16 cellular contexts compared by ENCODE assay signal in the genomic region with DNA sequence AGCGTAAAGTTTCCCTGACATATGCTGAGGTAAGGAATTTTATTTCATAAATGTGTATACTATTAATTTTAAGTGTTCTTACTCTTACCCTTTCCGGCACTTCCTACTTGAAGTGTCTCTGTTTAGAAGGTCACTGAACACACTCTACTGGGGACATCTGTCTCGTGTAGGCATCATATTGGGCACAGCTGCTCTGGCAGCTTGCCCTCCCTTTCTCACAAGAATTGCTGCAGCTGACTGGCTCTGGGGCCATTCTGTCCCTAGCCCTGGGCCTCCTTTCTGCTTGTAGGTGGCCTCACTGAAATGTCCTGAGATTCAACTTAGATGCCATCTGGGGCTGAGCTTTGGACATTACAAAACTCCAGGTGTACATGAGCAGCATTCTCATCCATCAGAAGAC. TPM values are rescaled to one million over a fixed set of nuclear protein-coding genes. Genes with fewer than 3 reads are reported as not detected.
DNase-seq lines count a peak whose midpoint lies in the region; ATAC-seq, FAIRE-seq and TF ChIP-seq lines count a peak whose summit lies in the region.
"Had no signal": no experiment of that assay in that cellular context is flagged by ENCODE, and none has a peak within 500 bp of the region (broad histone marks: within the 10 kb centered on the region; RNA-seq: fewer than 3 reads in every experiment).

No MANE protein-coding gene starts in this region.

- peaks cover 9% of the 10 kb centered on the region for H3K4me1 ChIP-seq in BE2C

- H3K4me3 ChIP-seq in BE2C (ENCODE audit: low read depth, low read length) (no peak overlapping the region), dorsolateral prefrontal cortex (no peak overlapping the region)

- H3K9me3 ChIP-seq in BE2C, result no peaks in the 10 kb centered on the region
- H3K9me3 ChIP-seq: neutrophil had no signal

- H3K27ac ChIP-seq in dorsolateral prefrontal cortex, result peak overlapping the region in 10 of 59 donors; percentile 20 to 57 (median 34)
- H3K27ac ChIP-seq: neutrophil had no signal

- no peak for ATAC-seq in HG02884 (IDR thresholded peaks at IDR 0.05; ENCODE audit: unreplicated experiment)
- no peak for ATAC-seq in HG03196 (IDR thresholded peaks at IDR 0.05; ENCODE audit: unreplicated experiment)
- ATAC-seq: activated CD4-positive, CD25-positive, alpha-beta regulatory T cell treated with anti-CD3 and anti-CD28 coated beads, Interleukin-2, amount 50 U/mL, for 24 hours; activated naive CD4-positive, alpha-beta T cell treated with anti-CD3 and anti-CD28 coated beads, Interleukin-2, amount 50 U/mL, for 72 hours; T-helper 17 cell had no signal

- no peaks in the 10 kb centered on the region for H3K36me3 ChIP-seq in BE2C
- H3K36me3 ChIP-seq: neutrophil had no signal

- H3K27me3 ChIP-seq in BE2C, result no peaks in the 10 kb centered on the region
- H3K27me3 ChIP-seq in dorsolateral prefrontal cortex, result no peaks in the 10 kb centered on the region
- H3K27me3 ChIP-seq: neutrophil had no signal

- DNase-seq in BE2C (peak; percentile 21), NCI-H1694 (lab: John Stamatoyannopoulos, UW) (peak; percentile 27), dorsolateral prefrontal cortex (peak in 9 of 10 donors; percentile 36 to 74 (median 63)), myocyte (ENCODE audit: low read depth) (peak; percentile 91), NK-92 (lab: John Stamatoyannopoulos, UW; ENCODE audit: unreplicated experiment) (no peak), RCC 7860 (ENCODE audit: low spot score) (no peak)
- DNase-seq: activated CD8-positive, alpha-beta memory T cell treated with anti-CD3 and anti-CD28 coated beads, Interleukin-2, amount 50 U/mL, for 48 hours; Calu3; MM.1S; NCI-H226; T-helper 17 cell had no signal

- intact Hi-C loops in dorsolateral prefrontal cortex (cut with DNase I), result loop anchor here in 1 of 2 donors (5.0 kb wide), 1 partner anchor 49 kb away; the partner anchor contains the start of gene SMAD1

- no peak for FAIRE-seq in RCC 7860 (lab: Jason Lieb, UNC)

- TF ChIP-seq CTCF in BE2C (IDR thresholded peaks at IDR 0.05; ENCODE audit: low read depth, low read length), result no peak
- peak in 1 of 56 donors; percentile 14 for TF ChIP-seq CTCF in dorsolateral prefrontal cortex (IDR thresholded peaks at IDR 0.05 in 54 of 56, conservative IDR thresholded peaks at IDR 0.05 in 2 of 56; ENCODE audit: low read depth in 1 of 56, partially characterized antibody in 56 of 56)

RNA-seq across cellular contexts. Expression of gene SMAD1, which starts 49.5 kb away (rescaled TPM):
- polyA plus RNA-seq in BE2C (2012; ENCODE audit: insufficient read depth, insufficient read length, low read depth), result 14.4 TPM
- total RNA-seq in dorsolateral prefrontal cortex (10 to 100 TPM; 18.8 to 78.1 (median 34.1) TPM), myocyte (58.9 and 61.3 TPM in 2 replicates)
- 13.5 TPM for polyA plus RNA-seq in myocyte (2012)

Comparison
In these comparisons a context has a peak if more than half of its experiments do, and no peak if none do; other contexts are left out.
1. DNase-seq: peak in BE2C (single experiment), NCI-H1694 (single experiment), dorsolateral prefrontal cortex (9 of 10) and myocyte (single experiment); none in NK-92 (single experiment) and RCC 7860 (single experiment).